ENCODE assay signal across 27 cellular contexts in the genomic region with DNA sequence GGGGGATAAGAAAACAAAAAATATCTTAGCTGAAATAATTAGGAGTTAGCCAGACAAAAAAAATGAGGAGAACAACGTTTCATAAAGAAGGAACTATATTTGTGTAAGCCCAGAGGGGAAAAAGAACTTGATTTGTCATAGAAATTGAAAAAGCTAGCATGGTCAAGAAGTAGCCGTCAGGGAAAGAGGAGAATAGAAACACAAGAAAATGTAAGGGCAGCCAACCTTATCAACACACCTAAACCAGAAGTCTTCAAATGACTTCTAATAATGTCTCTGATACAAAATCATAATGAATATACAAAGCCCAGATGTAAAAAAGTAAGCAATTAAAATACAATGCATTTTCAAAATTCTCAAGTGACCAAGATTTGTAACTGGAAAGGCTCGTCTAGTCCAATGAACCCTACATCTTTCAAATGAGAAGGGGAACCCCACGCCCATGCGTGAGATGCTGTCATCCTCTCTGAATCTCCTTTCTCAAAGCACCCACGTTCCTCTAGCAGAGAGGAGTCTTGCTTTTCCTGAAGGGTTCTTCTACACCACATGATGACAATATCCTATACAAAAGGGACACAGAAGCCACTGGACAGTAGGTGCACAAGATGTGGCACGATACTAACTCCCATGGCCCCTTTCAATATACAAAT.
DNase-seq lines count a peak whose midpoint lies in the region; ATAC-seq and TF ChIP-seq lines count a peak whose summit lies in the region.
"Had no signal": no experiment of that assay in that cellular context is flagged by ENCODE, and none has a peak within 500 bp of the region (broad histone marks: within the 10 kb centered on the region; RNA-seq: fewer than 3 reads in every experiment).

No MANE protein-coding gene starts in this region.

- H3K9me3 ChIP-seq in spleen: peaks cover 0 to 11% (median 7%) of the 10 kb centered on the region in 8 donors
- H3K9me3 ChIP-seq: A549 had no signal

- intact Hi-C loops in spleen (cut with DNase I; ENCODE audit: low total_unique reads): no loop called here

- TF ChIP-seq POLR2A in spleen (IDR thresholded peaks at IDR 0.05): no peak

- ATAC-seq in GM19452 (IDR thresholded peaks at IDR 0.05; ENCODE audit: unreplicated experiment) (peak; percentile 79), HG02623 (IDR thresholded peaks at IDR 0.05; ENCODE audit: unreplicated experiment) (peak; percentile 69), HG03342 (IDR thresholded peaks at IDR 0.05; ENCODE audit: unreplicated experiment) (peak; percentile 91), GM21390 (IDR thresholded peaks at IDR 0.05; ENCODE audit: unreplicated experiment) (no peak)
- ATAC-seq: A549; effector memory CD8-positive, alpha-beta T cell; left ventricle myocardium superior; stimulated activated naive CD8-positive, alpha-beta T cell treated with anti-CD3 and anti-CD28 coated beads, Interleukin-15, Interleukin-2, amounts not matched to agents 100 U/mL and 50 U/mL, for 24 hours had no signal

- TF ChIP-seq CTCF in GM13977 (IDR thresholded peaks at IDR 0.05; ENCODE audit: extremely low read depth, insufficient read depth, missing control alignments) (no peak), spleen (IDR thresholded peaks at IDR 0.05 in 8 of 11, conservative IDR thresholded peaks at IDR 0.05 in 3 of 11) (no peak)

- H3K27ac ChIP-seq in spleen: no peak overlapping the region
- H3K27ac ChIP-seq: A549; BLaER1 treated with 17β-estradiol and CSF1 and Interleukin-3, amounts not matched to agents 10 nM and 100 nM; WERI-Rb-1 had no signal

- 78 to 90% (median 82%) methylated on average over 7 of the region's 7 CpGs for WGBS in spleen, 5 donors

- DNase-seq in GM13977 (ENCODE audit: low spot score): peak; percentile 16
- DNase-seq in midbrain (lab: John Stamatoyannopoulos, UW): no peak
- no peak for DNase-seq in NCI-H82 (lab: John Stamatoyannopoulos, UW)
- no peak for DNase-seq in spleen
- DNase-seq: activated CD4-positive, alpha-beta T cell treated with anti-CD3 and anti-CD28 coated beads, Interleukin-2, amount 50 U/mL, for 48 hours; activated naive CD4-positive, alpha-beta T cell treated with anti-CD3 and anti-CD28 coated beads for 36 hours; activated T-cell treated with anti-CD3 and anti-CD28 coated beads, Interleukin-2, amount 50 U/mL, for 1 hour; effector memory CD8-positive, alpha-beta T cell; glutamatergic neuron; H7; KBM-7; left ventricle myocardium superior; MV-4-11; NCI-H1930; NCI-H446 treated with DMSO at 0.1 percent for 48 hours; nucleus accumbens; OCI-M1; stimulated activated CD4-positive, alpha-beta T cell treated with anti-CD3 and anti-CD28 coated beads, Interleukin-15, amount 100 ng/mL, for 24 hours; stimulated activated naive CD8-positive, alpha-beta T cell treated with anti-CD3 and anti-CD28 coated beads, Interleukin-15, Interleukin-2, amounts not matched to agents 100 U/mL and 50 U/mL, for 24 hours; trophoblast cell; WERI-Rb-1 had no signal

- H3K36me3 ChIP-seq in spleen: no peaks in the 10 kb centered on the region
- H3K36me3 ChIP-seq: WERI-Rb-1 had no signal

- no peaks in the 10 kb centered on the region for H3K27me3 ChIP-seq in spleen (replicated peaks in 1 of 7)
- H3K27me3 ChIP-seq: BLaER1 treated with 17β-estradiol and CSF1 and Interleukin-3, amounts not matched to agents 10 nM and 100 nM had no signal

- H3K4me1 ChIP-seq in spleen: peaks cover 0 to 21% (median 0%) of the 10 kb centered on the region in 6 donors
- H3K4me1 ChIP-seq: A549; BLaER1 treated with 17β-estradiol and CSF1 and Interleukin-3, amounts not matched to agents 10 nM and 100 nM had no signal

- no peak overlapping the region for H3K4me3 ChIP-seq in spleen
- H3K4me3 ChIP-seq: A549; BLaER1 treated with 17β-estradiol and CSF1 and Interleukin-3, amounts not matched to agents 10 nM and 100 nM had no signal

- in situ Hi-C loops in GM13977 (cut with MboI; ENCODE audit: low pct_unique_long_range_greater_than_20kb, low sequenced_read_pairs, unreplicated experiment): no loop called here
